ENCODE assay signal across 25 cellular contexts in genomic region chr4:94436512-94436911, GRCh38. TPM values are rescaled to one million over a fixed set of nuclear protein-coding genes. Genes with fewer than 3 reads are reported as not detected.
DNase-seq lines count a peak whose midpoint lies in the region; ATAC-seq, FAIRE-seq and TF ChIP-seq lines count a peak whose summit lies in the region.
"Had no signal": no experiment of that assay in that cellular context is flagged by ENCODE, and none has a peak within 500 bp of the region (broad histone marks: within the 10 kb centered on the region; RNA-seq: fewer than 3 reads in every experiment).

No MANE protein-coding gene starts in this region.

- peak overlapping the region; percentile 78 for H3K27ac Mint-ChIP-seq in endodermal cell
- H3K27ac Mint-ChIP-seq: CD14-positive monocyte; CD4-positive, alpha-beta T cell; CD8-positive, alpha-beta memory T cell; GM23338; H9; HFFc6 had no signal

- peak overlapping the region; percentile 39 for H3K9ac ChIP-seq in endodermal cell (ENCODE audit: extremely low read depth, low read length, poor library complexity, severe bottlenecking)
- H3K9ac ChIP-seq: BLaER1 treated with 17β-estradiol and CSF1 and Interleukin-3, amounts not matched to agents 10 nM and 100 nM had no signal

- no peak overlapping the region for H3K4me3 ChIP-seq in HEK293 (ENCODE audit: low read depth, low read length)
- H3K4me3 ChIP-seq in endodermal cell (ENCODE audit: low read length): peak overlapping the region; percentile 42
- H3K4me3 ChIP-seq in pancreas: no peak overlapping the region
- H3K4me3 ChIP-seq: A549; BLaER1 treated with 17β-estradiol and CSF1 and Interleukin-3, amounts not matched to agents 10 nM and 100 nM; GM23338 had no signal

- H3K4me1 ChIP-seq in HEK293 (ENCODE audit: control insufficient read depth, insufficient read depth, low read length) (no peaks in the 10 kb centered on the region), endodermal cell (ENCODE audit: control insufficient read depth, insufficient read depth, low read length) (peaks cover 3% of the 10 kb centered on the region), pancreas (no peaks in the 10 kb centered on the region)
- H3K4me1 ChIP-seq: A549, BE2C had no signal

- no peak overlapping the region for H3K27ac ChIP-seq in HEK293 (ENCODE audit: extremely low read depth, low read depth, low read length)
- H3K27ac ChIP-seq in endodermal cell (ENCODE audit: low read depth, low read length): no peak overlapping the region
- H3K27ac ChIP-seq in pancreas: no peak overlapping the region
- H3K27ac ChIP-seq: A549; BLaER1 treated with 17β-estradiol and CSF1 and Interleukin-3, amounts not matched to agents 10 nM and 100 nM had no signal

- TF ChIP-seq CTCF in HEK293 (tag by site-specific recombination; IDR thresholded peaks at IDR 0.05) (no peak), endodermal cell (conservative IDR thresholded peaks at IDR 0.05) (no peak), pancreas (IDR thresholded peaks at IDR 0.05) (no peak)

- peaks cover 17% of the 10 kb centered on the region for H3K27me3 Mint-ChIP-seq in endodermal cell (ENCODE audit: insufficient read depth)

- H3K9me3 Mint-ChIP-seq in endodermal cell: peaks cover 13% of the 10 kb centered on the region
- H3K9me3 Mint-ChIP-seq: CD4-positive, alpha-beta T cell; HFFc6 had no signal

- H3K36me3 ChIP-seq in HEK293 (ENCODE audit: control insufficient read depth in 2 of 2, insufficient read depth in 1 of 2, low read length in 2 of 2): no peaks in the 10 kb centered on the region
- no peaks in the 10 kb centered on the region for H3K36me3 ChIP-seq in endodermal cell (ENCODE audit: control insufficient read depth, insufficient read depth, low read length)
- H3K36me3 ChIP-seq in pancreas: no peaks in the 10 kb centered on the region
- H3K36me3 ChIP-seq: BE2C; BLaER1 treated with 17β-estradiol and CSF1 and Interleukin-3, amounts not matched to agents 10 nM and 100 nM had no signal

- no peak overlapping the region for H3K4me3 Mint-ChIP-seq in endodermal cell
- H3K4me3 Mint-ChIP-seq: CD14-positive monocyte; CD4-positive, alpha-beta T cell; CD8-positive, alpha-beta memory T cell; GM23338; H9; HFFc6 had no signal

- H3K4me1 Mint-ChIP-seq in endodermal cell: peaks cover 38% of the 10 kb centered on the region
- H3K4me1 Mint-ChIP-seq: CD14-positive monocyte had no signal

- peak; percentile 13 for DNase-seq in NCI-H748 treated with DMSO at 0.1 percent for 48 hours (lab: John Stamatoyannopoulos, UW)
- DNase-seq in endodermal cell: no peak
- no peak for DNase-seq in pancreas
- no peak for DNase-seq in DMS153 (lab: John Stamatoyannopoulos, UW)
- DNase-seq in RPMI8226: no peak
- no peak for DNase-seq in SHP77 (lab: John Stamatoyannopoulos, UW)
- DNase-seq: 8988T; ACHN; AML-193; BE2C; Calu3; CD4-positive, alpha-beta T cell; CD8-positive, alpha-beta memory T cell; DND-41; H9; HFFc6 had no signal

- POLR2A ChIA-PET in HEK293 (lab: Yijun Ruan, JAX): no interaction called here

- intact Hi-C loops in pancreas (cut with DNase I): no loop called here

- WGBS in endodermal cell (ENCODE audit: insufficient coverage in 1 of 2, insufficient read length in 1 of 2), 2 experiments: 30% methylated on average over 1 of the region's 1 CpG; no CpG with 5 or more reads in 1 of the 2 experiments
- WGBS in pancreas, 2 donors: 94 to 99% methylated on average over 1 of the region's 1 CpG

- CTCF ChIA-PET in HEK293 (lab: Yijun Ruan, JAX): interaction anchor here (0.6 to 0.7 kb wide), 2 partner anchors 30 to 72 kb away, joined by 3 read pairs; no protein-coding TSS in a partner anchor

- peak; percentile 59 for FAIRE-seq in pancreas (lab: Jason Lieb, UNC)
- FAIRE-seq: A549, G401.6, GM12892, GM19239 had no signal

- H3K36me3 Mint-ChIP-seq in endodermal cell (ENCODE audit: low read depth): peaks cover 5% of the 10 kb centered on the region
- H3K36me3 Mint-ChIP-seq: CD14-positive monocyte had no signal

- no peaks in the 10 kb centered on the region for H3K27me3 ChIP-seq in endodermal cell (ENCODE audit: control insufficient read depth, insufficient read depth, low read length, poor library complexity, severe bottlenecking)
- no peaks in the 10 kb centered on the region for H3K27me3 ChIP-seq in pancreas
- H3K27me3 ChIP-seq: BE2C; BLaER1 treated with 17β-estradiol and CSF1 and Interleukin-3, amounts not matched to agents 10 nM and 100 nM had no signal

- H3K9me3 ChIP-seq in HEK293 (ENCODE audit: control insufficient read depth, insufficient read depth, low read depth, low read length): no peaks in the 10 kb centered on the region
- H3K9me3 ChIP-seq in endodermal cell (ENCODE audit: control insufficient read depth, low read length): peaks cover 25% of the 10 kb centered on the region
- no peaks in the 10 kb centered on the region for H3K9me3 ChIP-seq in pancreas
- H3K9me3 ChIP-seq: A549; BE2C; BLaER1 treated with 17β-estradiol and CSF1 and Interleukin-3, amounts not matched to agents 10 nM and 100 nM had no signal

- no peak for ATAC-seq in pancreas
- ATAC-seq: A549, GM23338, HCT116 had no signal

TF ChIP-seq in HEK293, 187 proteins besides CTCF, POLR2A, EP300 and RAD21:
- peak; percentile 48 for TF ChIP-seq ZFHX2 (tag by site-specific recombination; conservative IDR thresholded peaks at IDR 0.05)
- no peak for TF ChIP-seq KLF16 (tag by site-specific recombination; IDR thresholded peaks at IDR 0.05)

RNA-seq across cellular contexts. Expression of gene PDLIM5, which starts 15.2 kb away (rescaled TPM):
- total RNA-seq in endodermal cell (100 to 1,000 TPM in 1 of 2 donors, 10 to 100 TPM in 1; 91.0 to 149 TPM), pancreas (10 to 100 TPM; 47.1 to 99.0 (median 53.4) TPM)
- 59.0 TPM for polyA plus RNA-seq in endodermal cell (2013, experiment 1 of 2)
- polyA plus RNA-seq in endodermal cell (2013, experiment 2 of 2): 48.0 TPM
- polyA plus RNA-seq in pancreas: 10 to 100 TPM; 13.2 to 18.1 TPM
